18 cellular contexts compared by ENCODE assay signal in genomic region chr18:41731887-41732286, GRCh38.
DNase-seq lines count a peak whose midpoint lies in the region; ATAC-seq, FAIRE-seq and TF ChIP-seq lines count a peak whose summit lies in the region.
"Had no signal": no experiment of that assay in that cellular context is flagged by ENCODE, and none has a peak within 500 bp of the region (broad histone marks: within the 10 kb centered on the region; RNA-seq: fewer than 3 reads in every experiment).

No MANE protein-coding gene starts in this region.

- TF ChIP-seq CTCF in PC-9 (conservative IDR thresholded peaks at IDR 0.05) (no peak), endothelial cell of umbilical vein (IDR thresholded peaks at IDR 0.05; ENCODE audit: extremely low read depth in 1 of 2, insufficient read depth in 1 of 2, low read depth in 1 of 2, low read length in 2 of 2) (no peak)

- no peaks in the 10 kb centered on the region for H3K9me1 ChIP-seq in endothelial cell of umbilical vein (replicated peaks; ENCODE audit: control insufficient read depth, extremely low read depth, insufficient read depth, low read length)

- H3K9me2 ChIP-seq in PC-9 (ENCODE audit: insufficient read depth): no peaks in the 10 kb centered on the region

- H3K27ac ChIP-seq in PC-9 (no peak overlapping the region), endothelial cell of umbilical vein (ENCODE audit: insufficient read depth, low read depth, low read length) (peak overlapping the region; percentile 90)
- H3K27ac ChIP-seq: BLaER1 treated with 17β-estradiol and CSF1 and Interleukin-3, amounts not matched to agents 10 nM and 100 nM; SK-N-MC had no signal

- H4K20me1 ChIP-seq in PC-9 (ENCODE audit: insufficient read depth) (no peaks in the 10 kb centered on the region), endothelial cell of umbilical vein (replicated peaks; ENCODE audit: control insufficient read depth, extremely low read depth, insufficient read depth, low read length) (no peaks in the 10 kb centered on the region)
- H4K20me1 ChIP-seq: BLaER1 treated with 17β-estradiol and CSF1 and Interleukin-3, amounts not matched to agents 10 nM and 100 nM had no signal

- no peak overlapping the region for H2AFZ ChIP-seq in PC-9
- H2AFZ ChIP-seq in endothelial cell of umbilical vein (ENCODE audit: low read depth, low read length): no peak overlapping the region

- H3K27me3 ChIP-seq in PC-9 (ENCODE audit: insufficient read depth, low read depth) (no peaks in the 10 kb centered on the region), endothelial cell of umbilical vein (ENCODE audit: control insufficient read depth in 2 of 2, insufficient read depth in 2 of 2, low read length in 2 of 2) (no peaks in the 10 kb centered on the region)
- H3K27me3 ChIP-seq: BLaER1 treated with 17β-estradiol and CSF1 and Interleukin-3, amounts not matched to agents 10 nM and 100 nM had no signal

- FAIRE-seq in endothelial cell of umbilical vein (lab: Jason Lieb, UNC): peak; percentile 80
- FAIRE-seq: GM12891, GM19239 had no signal

- no peaks in the 10 kb centered on the region for H3K9me3 ChIP-seq in PC-9 (ENCODE audit: insufficient read depth, low read depth)
- H3K9me3 ChIP-seq in endothelial cell of umbilical vein (replicated peaks; ENCODE audit: control insufficient read depth, insufficient read depth, low read length): no peaks in the 10 kb centered on the region
- H3K9me3 ChIP-seq: BLaER1 treated with 17β-estradiol and CSF1 and Interleukin-3, amounts not matched to agents 10 nM and 100 nM; HAP-1 had no signal

- H3K4me2 ChIP-seq in PC-9 (peak overlapping the region; percentile 42), endothelial cell of umbilical vein (ENCODE audit: insufficient read depth, low read length) (peak overlapping the region; percentile 92)
- H3K4me2 ChIP-seq: BLaER1 treated with 17β-estradiol and CSF1 and Interleukin-3, amounts not matched to agents 10 nM and 100 nM had no signal

- POLR2A ChIA-PET in PC-9 (lab: Charles Lee; ENCODE audit: unreplicated experiment): no interaction called here
- POLR2A ChIA-PET in endothelial cell of umbilical vein (lab: Charles Lee): no interaction called here

- intact Hi-C loops in PC-9 (cut with micrococcal nuclease; ENCODE audit: unreplicated experiment): no loop called here
- intact Hi-C loops in endothelial cell of umbilical vein (cut with micrococcal nuclease): loop anchor here (5.0 kb wide), 2 partner anchors 65 to 1365 kb away; no protein-coding TSS in a partner anchor
- intact Hi-C loops in sciatic nerve (cut with DNase I): no loop called here

- H3F3A ChIP-seq in PC-9 (ENCODE audit: insufficient read depth, low read depth): no peaks in the 10 kb centered on the region

- CTCF ChIA-PET in PC-9 (lab: Charles Lee) (no interaction called here), endothelial cell of umbilical vein (lab: Charles Lee) (interaction anchor here (0.9 to 1.5 kb wide), 3 partner anchors 9 to 270 kb away, joined by 3 to 6 read pairs (median 3); no protein-coding TSS in a partner anchor)

- peak overlapping the region; percentile 70 for H3K9ac ChIP-seq in endothelial cell of umbilical vein (replicated peaks; ENCODE audit: extremely low read depth, insufficient read depth, low read length)
- H3K9ac ChIP-seq: BLaER1 treated with 17β-estradiol and CSF1 and Interleukin-3, amounts not matched to agents 10 nM and 100 nM had no signal

- no peaks in the 10 kb centered on the region for H3K36me3 ChIP-seq in PC-9 (ENCODE audit: low read depth)
- no peaks in the 10 kb centered on the region for H3K36me3 ChIP-seq in endothelial cell of umbilical vein (ENCODE audit: control insufficient read depth in 2 of 2, extremely low read depth in 1 of 2, insufficient read depth in 2 of 2, low read length in 2 of 2)
- H3K36me3 ChIP-seq: BLaER1 treated with 17β-estradiol and CSF1 and Interleukin-3, amounts not matched to agents 10 nM and 100 nM; HAP-1 had no signal

- no peak for TF ChIP-seq POLR2A in endothelial cell of umbilical vein (IDR thresholded peaks at IDR 0.05; ENCODE audit: low read depth, low read length)

- dilution Hi-C loops in endothelial cell of umbilical vein (cut with MboI; ENCODE audit: extremely low pct_ligation_motif_present, low sequenced_read_pairs): no loop called here

- H3K4me3 ChIP-seq in PC-9: no peak overlapping the region
- H3K4me3 ChIP-seq in endothelial cell of umbilical vein (replicated peaks in 1 of 3; ENCODE audit: insufficient read depth in 1 of 3, low read depth in 1 of 3, low read length in 3 of 3): peak overlapping the region in 1 of 3 experiments; percentile 35
- H3K4me3 ChIP-seq: BLaER1 treated with 17β-estradiol and CSF1 and Interleukin-3, amounts not matched to agents 10 nM and 100 nM; HAP-1; SK-N-MC had no signal

- BruUV-seq in PC-9 (replicated peaks; lab: Mats Ljungman, UMichigan) (no TSS peak), endothelial cell of umbilical vein (replicated peaks; lab: Mats Ljungman, UMichigan) (no TSS peak)

- H3K79me2 ChIP-seq in PC-9 (ENCODE audit: low read depth) (no peaks in the 10 kb centered on the region), endothelial cell of umbilical vein (ENCODE audit: control insufficient read depth, insufficient read depth, low read length) (no peaks in the 10 kb centered on the region)

- peak; percentile 4 for DNase-seq in HPDE6-E6E7 (ENCODE audit: extremely low spot score)
- DNase-seq in PC-9: peak in 1 of 2 experiments; percentile 42
- DNase-seq in endothelial cell of umbilical vein (ENCODE audit: low read depth, low spot score): peak; percentile 84
- no peak for DNase-seq in GM19238 (ENCODE audit: insufficient read length, low spot score)
- no peak for DNase-seq in activated T-cell treated with anti-CD3 and anti-CD28 coated beads for 4 hours
- no peak for DNase-seq in sciatic nerve (ENCODE audit: low spot score)
- DNase-seq: NCI-H1048; NCI-H2107; NCI-H345; NCI-H69; NK-92 treated with Interleukin-12 subunit alpha and Interleukin-12 subunit beta, amount 100 ng/mL, for 24 hours; OCI-M1 had no signal

- ATAC-seq in HG03457 (IDR thresholded peaks at IDR 0.05; ENCODE audit: unreplicated experiment) (no peak), sciatic nerve (no peak)

- H3K4me1 ChIP-seq in PC-9 (replicated peaks; ENCODE audit: insufficient read depth): peaks cover 17% of the 10 kb centered on the region
- peaks cover 23% of the 10 kb centered on the region for H3K4me1 ChIP-seq in endothelial cell of umbilical vein (ENCODE audit: control insufficient read depth, extremely low read depth, insufficient read depth, low read length)
- H3K4me1 ChIP-seq: HAP-1 had no signal

TF ChIP-seq in endothelial cell of umbilical vein, 7 proteins besides CTCF, POLR2A, EP300 and RAD21:
- no peak for TF ChIP-seq EZH2 (IDR thresholded peaks at IDR 0.05; ENCODE audit: borderline replicate concordance, low read depth, low read length, severe bottlenecking)
- TF ChIP-seq MYC (IDR thresholded peaks at IDR 0.05; ENCODE audit: low read depth, low read length): no peak
- peak; percentile 81 for TF ChIP-seq GATA2 (IDR thresholded peaks at IDR 0.05; ENCODE audit: insufficient read depth, insufficient read length, low read depth, low read length)
- no peak for TF ChIP-seq POLR2AphosphoS5 (IDR thresholded peaks at IDR 0.05; ENCODE audit: insufficient read depth, low read depth, low read length)
- TF ChIP-seq JUN (IDR thresholded peaks at IDR 0.05; ENCODE audit: borderline replicate concordance, insufficient read depth, insufficient read length, low read depth): peak; percentile 91
- TF ChIP-seq FOS (IDR thresholded peaks at IDR 0.05; ENCODE audit: borderline replicate concordance, insufficient read depth, low read length): peak; percentile 77
- TF ChIP-seq, protein P1, sequence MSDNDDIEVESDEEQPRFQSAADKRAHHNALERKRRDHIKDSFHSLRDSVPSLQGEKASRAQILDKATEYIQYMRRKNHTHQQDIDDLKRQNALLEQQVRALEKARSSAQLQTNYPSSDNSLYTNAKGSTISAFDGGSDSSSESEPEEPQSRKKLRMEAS (IDR thresholded peaks at IDR 0.05; ENCODE audit: insufficient read depth, insufficient read length): no peak

Comparison
In these comparisons a context has a peak if more than half of its experiments do, and no peak if none do; other contexts are left out.
1. DNase-seq: peak in HPDE6-E6E7 (single experiment) and endothelial cell of umbilical vein (single experiment); none in GM19238 (single experiment), activated T-cell treated with anti-CD3 and anti-CD28 coated beads for 4 hours (single experiment) and sciatic nerve (single experiment).